Comparison of ENCODE assay signal across 23 cellular contexts in the genomic region with DNA sequence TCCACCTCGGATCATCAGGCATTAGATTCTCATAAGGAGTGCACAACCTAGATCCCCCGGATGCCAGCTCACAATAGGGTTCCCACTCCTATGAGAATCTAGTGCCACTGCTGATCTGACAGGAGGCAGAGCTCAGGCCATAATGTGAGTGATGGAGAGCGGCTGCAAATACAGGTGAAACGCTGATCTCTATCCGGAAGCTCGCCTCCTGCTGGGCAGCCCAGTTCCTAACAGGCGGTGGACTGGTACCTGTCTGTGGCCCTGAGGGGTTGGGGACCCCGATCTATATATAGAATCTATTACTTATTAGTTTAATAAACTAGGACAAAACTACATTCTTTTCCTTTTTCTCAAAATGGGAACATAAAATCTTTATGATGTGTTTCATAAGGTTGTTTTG.
DNase-seq lines count a peak whose midpoint lies in the region; ATAC-seq and TF ChIP-seq lines count a peak whose summit lies in the region.
"Had no signal": no experiment of that assay in that cellular context is flagged by ENCODE, and none has a peak within 500 bp of the region (broad histone marks: within the 10 kb centered on the region; RNA-seq: fewer than 3 reads in every experiment).

No MANE protein-coding gene starts in this region.

- in situ Hi-C loops in Panc1 (cut with HindIII; ENCODE audit: low pct_unique_long_range_greater_than_20kb, low sequenced_read_pairs), result no loop called here

- no TSS peak for BruUV-seq in Panc1 (replicated peaks; lab: Mats Ljungman, UMichigan)

- POLR2A ChIA-PET in Panc1 (lab: Charles Lee), result no interaction called here

- intact Hi-C loops in Panc1 (cut with micrococcal nuclease; ENCODE audit: unreplicated experiment) (no loop called here), thyroid gland (cut with DNase I) (no loop called here)

- CTCF ChIA-PET in Panc1 (lab: Charles Lee), result no interaction called here

- H3K4me3 ChIP-seq in Panc1 (ENCODE audit: low read depth in 2 of 2, low read length in 2 of 2) (no peak overlapping the region), thyroid gland (replicated peaks in 1 of 3) (no peak overlapping the region)
- H3K4me3 ChIP-seq: A549, cardiac muscle cell, prostate gland, upper lobe of right lung had no signal

- H3K36me3 ChIP-seq in Panc1 (ENCODE audit: control insufficient read depth, insufficient read depth, low read length) (no peaks in the 10 kb centered on the region), thyroid gland (no peaks in the 10 kb centered on the region)
- H3K36me3 ChIP-seq: cardiac muscle cell, neutrophil, prostate gland, upper lobe of right lung had no signal

- TF ChIP-seq CTCF in 22Rv1 (IDR thresholded peaks at IDR 0.05) (peak; percentile 40), GM12874 (IDR thresholded peaks at IDR 0.05; ENCODE audit: insufficient read depth, low read depth, low read length) (0 out of 2 replicates have a peak, but pooled peaks have one; percentile 5), Panc1 (IDR thresholded peaks at IDR 0.05) (peak; percentile 22; the same call in 1 of the 2 replicates), thyroid gland (IDR thresholded peaks at IDR 0.05) (no peak)

- no peak for DNase-seq in Panc1 (ENCODE audit: low read depth, low spot score)
- DNase-seq in iPS DF 19.7 (ENCODE audit: low read depth, low spot score), result peak; percentile 3
- no peak for DNase-seq in NCI-H146 treated with DMSO at 0.1 percent for 48 hours (lab: John Stamatoyannopoulos, UW; ENCODE audit: unreplicated experiment)
- no peak for DNase-seq in thyroid gland
- DNase-seq in NCI-H526 treated with DMSO at 0.1 percent for 48 hours (lab: John Stamatoyannopoulos, UW), result no peak
- no peak for DNase-seq in AG08395 (ENCODE audit: low spot score)
- DNase-seq: activated CD4-positive, alpha-beta T cell treated with anti-CD3 and anti-CD28 coated beads, Interleukin-2, amount 10 ng/mL, durations not matched to agents 7 days and 5 days; activated naive CD4-positive, alpha-beta T cell treated with anti-CD3 and anti-CD28 coated beads, Interleukin-2, amount 50 U/mL, for 16 hours; COR-L47; IMR-90; mammary epithelial cell; NCI-H1105; NCI-H2081; NCI-H510A treated with DMSO at 0.1 percent for 48 hours; RPMI8226; T-helper 2 cell; upper lobe of right lung had no signal

- H3K27ac ChIP-seq in 22Rv1, result no peak overlapping the region
- no peak overlapping the region for H3K27ac ChIP-seq in Panc1 (ENCODE audit: low read length)
- no peak overlapping the region for H3K27ac ChIP-seq in thyroid gland
- H3K27ac ChIP-seq: A549, cardiac muscle cell, neutrophil, prostate gland, upper lobe of right lung had no signal

- TF ChIP-seq POLR2A in thyroid gland (IDR thresholded peaks at IDR 0.05), result no peak

- ATAC-seq in Panc1, result no peak
- ATAC-seq: A549, upper lobe of right lung had no signal

- H3K9me3 ChIP-seq in Panc1 (ENCODE audit: control insufficient read depth, insufficient read depth, low read depth, low read length) (no peaks in the 10 kb centered on the region), thyroid gland (no peaks in the 10 kb centered on the region)
- H3K9me3 ChIP-seq: A549, neutrophil, prostate gland, upper lobe of right lung had no signal

- 77 to 87% methylated on average over 8 of the region's 8 CpGs for WGBS in thyroid gland, 2 donors

- H3K27me3 ChIP-seq in Panc1 (ENCODE audit: control insufficient read depth, insufficient read depth, low read length) (no peaks in the 10 kb centered on the region), thyroid gland (no peaks in the 10 kb centered on the region)
- H3K27me3 ChIP-seq: cardiac muscle cell, neutrophil, upper lobe of right lung had no signal

- H3K4me1 ChIP-seq in Panc1 (ENCODE audit: control insufficient read depth, insufficient read depth, low read length), result no peaks in the 10 kb centered on the region
- peaks cover 0 to 3% of the 10 kb centered on the region in 2 donors for H3K4me1 ChIP-seq in thyroid gland
- H3K4me1 ChIP-seq: A549, prostate gland, upper lobe of right lung had no signal

Comparison
In these comparisons a context has a peak if more than half of its experiments do, and no peak if none do; other contexts are left out.
1. CTCF ChIP-seq: peak in 22Rv1 (single experiment), GM12874 (single experiment) and Panc1 (single experiment); none in thyroid gland (0 of 6).